In genomic region chr6:37302086-37302686, GRCh38 we compare ENCODE assay signal across 1 cellular context.
TF ChIP-seq lines count a peak whose summit lies in the region.

No MANE protein-coding gene starts in this region.

TF ChIP-seq in K562, 482 proteins besides CTCF, POLR2A, EP300 and RAD21 (continued from another document):
- TF ChIP-seq PRDM10 (IDR thresholded peaks at IDR 0.05; ENCODE audit: partially characterized antibody), result peak; percentile 49
- peak; percentile 58 for TF ChIP-seq TAF1 (IDR thresholded peaks at IDR 0.05; ENCODE audit: control insufficient read depth, extremely low read depth, insufficient read depth, low read length, severe bottlenecking)
- no peak for TF ChIP-seq CBFB (CRISPR knock-in tag; IDR thresholded peaks at IDR 0.05)
- TF ChIP-seq ZNF707 (CRISPR knock-in tag; conservative IDR thresholded peaks at IDR 0.05), result peak; percentile 63; the same call in 1 of the 2 replicates
- TF ChIP-seq ZNF280A (IDR thresholded peaks at IDR 0.05; ENCODE audit: low read depth, partially characterized antibody), result no peak
- TF ChIP-seq ZNF830 (CRISPR knock-in tag; IDR thresholded peaks at IDR 0.05), result no peak
- peak; percentile 87 for TF ChIP-seq NFE2 (IDR thresholded peaks at IDR 0.05; ENCODE audit: low read depth)
- TF ChIP-seq ELK3 (CRISPR knock-in tag; IDR thresholded peaks at IDR 0.05), result peak; percentile 87; the same call in 1 of the 2 replicates
- peak; percentile 100 for TF ChIP-seq NCOR1 (IDR thresholded peaks at IDR 0.05)
- no peak for TF ChIP-seq YBX1 (IDR thresholded peaks at IDR 0.05)
- no peak for TF ChIP-seq KDM5B (IDR thresholded peaks at IDR 0.05; ENCODE audit: insufficient replicate concordance, low read depth, low read length)
- peak; percentile 66 for TF ChIP-seq GMEB1 (CRISPR knock-in tag; IDR thresholded peaks at IDR 0.05)
- TF ChIP-seq MTA3 (IDR thresholded peaks at IDR 0.05; ENCODE audit: borderline replicate concordance), result peak; percentile 93
- TF ChIP-seq KAT7 (CRISPR knock-in tag; IDR thresholded peaks at IDR 0.05; ENCODE audit: borderline replicate concordance), result no peak
- TF ChIP-seq MNT (conservative IDR thresholded peaks at IDR 0.05), result peak; percentile 36 to 81; a peak in 3 of 4 replicates
